8 cellular contexts compared by ENCODE assay signal in genomic region chr10:50604049-50604640, GRCh38. TPM values are rescaled to one million over a fixed set of nuclear protein-coding genes. Genes with fewer than 3 reads are reported as not detected.
A peak's percentile ranks its signal among the peaks of the same experiment; 100 is the strongest.
DNase-seq lines count a peak whose midpoint lies in the region; ATAC-seq and TF ChIP-seq lines count a peak whose summit lies in the region.

No MANE protein-coding gene starts in this region.

- peaks cover 18 to 58% of the 10 kb centered on the region in 2 experiments for H3K79me1 ChIP-seq in IMR-90 (ENCODE audit: low read depth in 1 of 2, low read length in 2 of 2)

- H2AK5ac ChIP-seq in IMR-90 (ENCODE audit: low read depth, low read length) = peak overlapping the region; percentile 86; the same call in 1 of the 2 replicates

- POLR2A ChIA-PET in CD8-positive, alpha-beta memory T cell (lab: Charles Lee) = interaction anchor here (0.8 to 2.7 kb wide), 3 partner anchors 12 to 20 kb away, joined by 3 to 8 read pairs (median 4); no protein-coding TSS in a partner anchor
- POLR2A ChIA-PET in IMR-90 (lab: Charles Lee; ENCODE audit: unreplicated experiment) = no interaction called here

- H3K4me2 ChIP-seq in IMR-90 (ENCODE audit: low read depth, low read length) = peak overlapping the region; percentile 82

- peak overlapping the region; percentile 82 for H2BK20ac ChIP-seq in IMR-90 (ENCODE audit: low read depth, low read length)

- no peak for TF ChIP-seq CTCF in IMR-90 (conservative IDR thresholded peaks at IDR 0.05; ENCODE audit: low read depth, low read length)
- TF ChIP-seq CTCF in WI38 (IDR thresholded peaks at IDR 0.05; ENCODE audit: low read depth, low read length) = no peak
- TF ChIP-seq CTCF in lung (IDR thresholded peaks at IDR 0.05; ENCODE audit: control extremely low read depth, extremely low read depth) = no peak

- peak overlapping the region; percentile 64 for H2AFZ ChIP-seq in IMR-90 (replicated peaks; ENCODE audit: low read length, poor library complexity)

- H3K4me3 ChIP-seq in CD8-positive, alpha-beta memory T cell (ENCODE audit: low read length) = no peak overlapping the region
- H3K4me3 ChIP-seq in IMR-90 (ENCODE audit: insufficient read depth, low read depth, low read length) (no peak overlapping the region), WI38 (ENCODE audit: low read depth, low read length) (peak overlapping the region; percentile 6; the same call in 1 of the 2 replicates), lung (no peak overlapping the region)

- ATAC-seq in GM19468 (IDR thresholded peaks at IDR 0.05; ENCODE audit: extremely low read depth, unreplicated experiment) (peak; percentile 50), IMR-90 (ENCODE audit: low read depth) (no peak), lung (ENCODE audit: insufficient read depth, low FRiP score) (no peak)

- H3K27me3 Mint-ChIP-seq in CD8-positive, alpha-beta memory T cell = no peaks in the 10 kb centered on the region
- no peaks in the 10 kb centered on the region for H3K27me3 Mint-ChIP-seq in activated T-helper 1 cell treated with anti-CD3 and anti-CD28 coated beads, Interleukin-12 subunit alpha, Interleukin-12 subunit beta, Interleukin-2, Interleukin-4 antibody, amounts not matched to agents 30 ng/mL and 10 ng/mL and 1 ng/mL, durations not matched to agents 14 hours and 24 hours and 36 hours (ENCODE audit: insufficient read depth)

- no peaks in the 10 kb centered on the region for H3K36me3 ChIP-seq in CD8-positive, alpha-beta memory T cell (ENCODE audit: insufficient read depth, low read length)
- no peaks in the 10 kb centered on the region for H3K36me3 ChIP-seq in IMR-90 (ENCODE audit: control insufficient read depth, insufficient read depth, low read length)
- H3K36me3 ChIP-seq in lung (ENCODE audit: control insufficient read depth in 2 of 2, insufficient read depth in 2 of 2, low read length in 2 of 2) = no peaks in the 10 kb centered on the region

- intact Hi-C loops in IMR-90 (cut with micrococcal nuclease) = no loop called here
- intact Hi-C loops in activated T-helper 1 cell treated with anti-CD3 and anti-CD28 coated beads, Interleukin-12 subunit alpha, Interleukin-12 subunit beta, Interleukin-2, Interleukin-4 antibody, amounts not matched to agents 30 ng/mL and 10 ng/mL and 1 ng/mL, durations not matched to agents 14 hours and 24 hours and 36 hours (cut with micrococcal nuclease) = no loop called here

- peaks cover 11% of the 10 kb centered on the region for H3K9me1 ChIP-seq in IMR-90 (ENCODE audit: insufficient read depth, low read length)

- H3K14ac ChIP-seq in IMR-90 (replicated peaks; ENCODE audit: low read depth, low read length) = peak overlapping the region; percentile 33; the same call in 1 of the 2 replicates

- CTCF ChIA-PET in CD8-positive, alpha-beta memory T cell (lab: Charles Lee) = interaction anchor here (1.3 to 1.8 kb wide), 2 partner anchors 12 to 42 kb away, joined by 3 read pairs; no protein-coding TSS in a partner anchor
- CTCF ChIA-PET in IMR-90 (lab: Yijun Ruan, JAX) = interaction anchor here (1.2 kb wide), 1 partner anchor 18 kb away, joined by 3 read pairs; no protein-coding TSS in a partner anchor

- no TSS peak for BruUV-seq in IMR-90 (replicated peaks; lab: Mats Ljungman, UMichigan)

- peak overlapping the region; percentile 72 to 90 (median 86) for H3K27ac Mint-ChIP-seq in CD8-positive, alpha-beta memory T cell
- no peak overlapping the region for H3K27ac Mint-ChIP-seq in activated T-helper 1 cell treated with anti-CD3 and anti-CD28 coated beads, Interleukin-12 subunit alpha, Interleukin-12 subunit beta, Interleukin-2, Interleukin-4 antibody, amounts not matched to agents 30 ng/mL and 10 ng/mL and 1 ng/mL, durations not matched to agents 14 hours and 24 hours and 36 hours

- peaks cover 0 to 2% (median 0%) of the 10 kb centered on the region in 3 donors for H3K36me3 Mint-ChIP-seq in CD8-positive, alpha-beta memory T cell
- H3K36me3 Mint-ChIP-seq in activated T-helper 1 cell treated with anti-CD3 and anti-CD28 coated beads, Interleukin-12 subunit alpha, Interleukin-12 subunit beta, Interleukin-2, Interleukin-4 antibody, amounts not matched to agents 30 ng/mL and 10 ng/mL and 1 ng/mL, durations not matched to agents 14 hours and 24 hours and 36 hours (ENCODE audit: low read depth) = peaks cover 1% of the 10 kb centered on the region

- in situ Hi-C loops in IMR-90 (cut with MboI; ENCODE audit: low sequenced_read_pairs) = no loop called here

- H3K23ac ChIP-seq in IMR-90 (ENCODE audit: low read depth, low read length) = peak overlapping the region; percentile 89

- no peaks in the 10 kb centered on the region for H3K9me3 Mint-ChIP-seq in CD8-positive, alpha-beta memory T cell
- H3K9me3 Mint-ChIP-seq in activated T-helper 1 cell treated with anti-CD3 and anti-CD28 coated beads, Interleukin-12 subunit alpha, Interleukin-12 subunit beta, Interleukin-2, Interleukin-4 antibody, amounts not matched to agents 30 ng/mL and 10 ng/mL and 1 ng/mL, durations not matched to agents 14 hours and 24 hours and 36 hours = no peaks in the 10 kb centered on the region

- H3K4me1 Mint-ChIP-seq in CD8-positive, alpha-beta memory T cell = peaks cover 70 to 92% (median 91%) of the 10 kb centered on the region in 3 donors
- peaks cover 38% of the 10 kb centered on the region for H3K4me1 Mint-ChIP-seq in activated T-helper 1 cell treated with anti-CD3 and anti-CD28 coated beads, Interleukin-12 subunit alpha, Interleukin-12 subunit beta, Interleukin-2, Interleukin-4 antibody, amounts not matched to agents 30 ng/mL and 10 ng/mL and 1 ng/mL, durations not matched to agents 14 hours and 24 hours and 36 hours (ENCODE audit: low read depth)

- no peak for TF ChIP-seq POLR2A in IMR-90 (IDR thresholded peaks at IDR 0.05; ENCODE audit: low read depth, low read length)

- no peak for TF ChIP-seq RAD21 in IMR-90 (IDR thresholded peaks at IDR 0.05; ENCODE audit: low read length)

- H3K9ac ChIP-seq in IMR-90 (ENCODE audit: low read depth, low read length) = no peak overlapping the region; the same call in 1 of the 2 replicates

- H3K4me1 ChIP-seq in CD8-positive, alpha-beta memory T cell (ENCODE audit: insufficient read depth, low read length) = peaks cover 65% of the 10 kb centered on the region
- H3K4me1 ChIP-seq in IMR-90 (ENCODE audit: control insufficient read depth, insufficient read depth, low read length) (peaks cover 18% of the 10 kb centered on the region), lung (ENCODE audit: control insufficient read depth in 2 of 2, insufficient read depth in 2 of 2, low read length in 2 of 2) (peaks cover 7 to 56% of the 10 kb centered on the region in 2 donors)

- H3K9me3 ChIP-seq in CD8-positive, alpha-beta memory T cell (ENCODE audit: low read length) = no peaks in the 10 kb centered on the region
- H3K9me3 ChIP-seq in IMR-90 (ENCODE audit: control insufficient read depth, insufficient read depth, low read length) = no peaks in the 10 kb centered on the region
- no peaks in the 10 kb centered on the region for H3K9me3 ChIP-seq in lung (ENCODE audit: control insufficient read depth in 2 of 2, insufficient read depth in 1 of 2, low read length in 1 of 2)

- peak overlapping the region; percentile 27 for H4K5ac ChIP-seq in IMR-90 (ENCODE audit: low read depth, low read length)

- DNase-seq in CD8-positive, alpha-beta memory T cell = no peak
- DNase-seq in IMR-90 (no peak), lung (ENCODE audit: low spot score) (no peak), NCI-H226 (no peak), LoVo (ENCODE audit: low spot score) (no peak)
- DNase-seq in activated T-helper 1 cell treated with anti-CD3 and anti-CD28 coated beads, Interleukin-12 subunit alpha, Interleukin-12 subunit beta, Interleukin-2, Interleukin-4 antibody, amounts not matched to agents 30 ng/mL and 10 ng/mL and 1 ng/mL, durations not matched to agents 14 hours and 24 hours and 36 hours (ENCODE audit: low spot score) = no peak

- H3K27me3 ChIP-seq in CD8-positive, alpha-beta memory T cell (ENCODE audit: insufficient read depth, low read length, poor library complexity, severe bottlenecking) = no peaks in the 10 kb centered on the region
- H3K27me3 ChIP-seq in IMR-90 (ENCODE audit: control insufficient read depth, insufficient read depth, low read length) (no peaks in the 10 kb centered on the region), lung (ENCODE audit: control insufficient read depth, insufficient read depth) (no peaks in the 10 kb centered on the region)

- H2AK9ac ChIP-seq in IMR-90 (replicated peaks; ENCODE audit: low read depth, low read length, poor library complexity) = no peak overlapping the region

- H2BK120ac ChIP-seq in IMR-90 (ENCODE audit: low read depth, low read length) = peak overlapping the region; percentile 75

- WGBS in IMR-90 (ENCODE audit: extremely low coverage in 2 of 2, insufficient read length in 1 of 2), 2 experiments = 20% methylated on average over 1 of the region's 8 CpGs; no CpG with 5 or more reads in 1 of the 2 experiments
- 15 to 19% methylated on average over 8 of the region's 8 CpGs for WGBS in lung, 2 donors

- peak overlapping the region; percentile 84 for H4K91ac ChIP-seq in IMR-90 (ENCODE audit: insufficient read depth, low read depth, low read length)

- H3K56ac ChIP-seq in IMR-90 (ENCODE audit: extremely low read depth, insufficient read depth, low read length) = peak overlapping the region; percentile 52; the same call in 1 of the 2 replicates

- H2BK5ac ChIP-seq in IMR-90 (ENCODE audit: low read depth, low read length, poor library complexity, severe bottlenecking) = peak overlapping the region; percentile 59

- H3K4me3 Mint-ChIP-seq in CD8-positive, alpha-beta memory T cell = peak overlapping the region; percentile 48 to 85 (median 73)
- H3K4me3 Mint-ChIP-seq in activated T-helper 1 cell treated with anti-CD3 and anti-CD28 coated beads, Interleukin-12 subunit alpha, Interleukin-12 subunit beta, Interleukin-2, Interleukin-4 antibody, amounts not matched to agents 30 ng/mL and 10 ng/mL and 1 ng/mL, durations not matched to agents 14 hours and 24 hours and 36 hours = no peak overlapping the region

- H3K18ac ChIP-seq in IMR-90 (ENCODE audit: low read depth, low read length) = peak overlapping the region; percentile 66

- H3K4ac ChIP-seq in IMR-90 (ENCODE audit: low read depth, low read length) = peak overlapping the region; percentile 88

- peak overlapping the region in 1 of 2 experiments; percentile 56; a peak in 2 of 4 replicates for H4K8ac ChIP-seq in IMR-90 (ENCODE audit: low read depth in 2 of 2, low read length in 2 of 2)

- peaks cover 17% of the 10 kb centered on the region; the same call in 1 of the 2 replicates for H4K20me1 ChIP-seq in IMR-90 (ENCODE audit: insufficient read depth, low read length)

- dilution Hi-C loops in IMR-90 (cut with HindIII; ENCODE audit: low sequenced_read_pairs, unreplicated experiment) = no loop called here

- H3K27ac ChIP-seq in CD8-positive, alpha-beta memory T cell (ENCODE audit: low read depth, low read length) = peak overlapping the region; percentile 6
- H3K27ac ChIP-seq in IMR-90 (ENCODE audit: insufficient read depth, low read length) = peak overlapping the region; percentile 66; the same call in 1 of the 2 replicates
- peak overlapping the region; percentile 55 to 83 for H3K27ac ChIP-seq in lung (ENCODE audit: low read depth in 1 of 2, low read length in 1 of 2)

- H2BK15ac ChIP-seq in IMR-90 (ENCODE audit: low read depth, low read length) = peak overlapping the region; percentile 85; the same call in 1 of the 3 replicates

RNA-seq across cellular contexts. Expression of gene SGMS1, which starts 19.6 kb away (rescaled TPM):
- total RNA-seq in CD8-positive, alpha-beta memory T cell = 10 to 100 TPM; 13.5 to 14.5 TPM
- polyA plus RNA-seq in CD8-positive, alpha-beta memory T cell = 11.3 TPM
- total RNA-seq in IMR-90 (2012; rRNA removed) = 26.7 and 30.8 TPM in 2 replicates
- 9.8 and 12.1 TPM in 2 replicates for polyA plus RNA-seq in IMR-90 (2012; rRNA removed)
- 7.5 and 12.1 TPM in 2 replicates for polyA plus RNA-seq in IMR-90 (2012; cell fraction: cytosol; rRNA removed)
- polyA plus RNA-seq in IMR-90 (2012; cell fraction: nucleus; rRNA removed; ENCODE audit: low replicate concordance) = 6.0 and 7.7 TPM in 2 replicates
- total RNA-seq in lung = 100 to 1,000 TPM in 1 of 2 donors, 10 to 100 TPM in 1; 60.9 to 142 TPM
- polyA plus RNA-seq in lung = 10 to 100 TPM; 15.8 to 21.6 TPM
- 18.2 and 18.6 TPM in 2 replicates for total RNA-seq in activated T-helper 1 cell treated with anti-CD3 and anti-CD28 coated beads, Interleukin-12 subunit alpha, Interleukin-12 subunit beta, Interleukin-2, Interleukin-4 antibody, amounts not matched to agents 30 ng/mL and 10 ng/mL and 1 ng/mL, durations not matched to agents 14 hours and 24 hours and 36 hours

Comparison
In these comparisons a context has a peak if more than half of its experiments do, and no peak if none do; other contexts are left out.
1. H3K27ac ChIP-seq: peak in every context shown above with its lines; median percentile 69 in lung; 66 in IMR-90; 6 in CD8-positive, alpha-beta memory T cell.